In the genomic region with DNA sequence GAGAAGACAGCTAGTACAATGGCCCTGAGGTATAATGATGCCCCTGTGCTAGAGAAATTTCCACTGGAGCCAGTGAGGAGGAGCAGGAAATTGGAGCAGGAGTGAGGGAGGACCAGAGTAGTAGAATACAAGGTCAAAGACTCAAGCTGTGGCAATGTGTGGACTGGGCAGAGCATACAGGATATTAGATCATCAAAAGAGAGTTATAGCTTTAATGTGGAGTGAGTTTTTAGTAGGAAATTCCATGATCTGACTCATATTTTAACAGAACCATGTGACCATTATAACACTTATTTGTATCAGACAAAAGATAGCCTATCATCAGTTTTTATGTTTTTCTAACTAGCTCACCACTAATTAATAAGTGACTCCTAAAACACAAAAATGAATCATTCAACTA, we compare ENCODE assay signal across 13 cellular contexts.
DNase-seq lines count a peak whose midpoint lies in the region; ATAC-seq and TF ChIP-seq lines count a peak whose summit lies in the region.
"Had no signal": no experiment of that assay in that cellular context is flagged by ENCODE, and none has a peak within 500 bp of the region (broad histone marks: within the 10 kb centered on the region; RNA-seq: fewer than 3 reads in every experiment).

No MANE protein-coding gene starts in this region.

- no peaks in the 10 kb centered on the region for H3K36me3 Mint-ChIP-seq in osteocyte (ENCODE audit: unreplicated experiment)
- H3K36me3 Mint-ChIP-seq in glutamatergic neuron (ENCODE audit: unreplicated experiment) = no peaks in the 10 kb centered on the region

- TF ChIP-seq CTCF in osteocyte (IDR thresholded peaks at IDR 0.05) (no peak), lower leg skin (IDR thresholded peaks at IDR 0.05) (no peak), glutamatergic neuron (IDR thresholded peaks at IDR 0.05; ENCODE audit: partially characterized antibody, unreplicated experiment) (no peak)

- H3K9me3 Mint-ChIP-seq in osteocyte (ENCODE audit: unreplicated experiment) (peaks cover 8% of the 10 kb centered on the region), glutamatergic neuron (ENCODE audit: unreplicated experiment) (peaks cover 3% of the 10 kb centered on the region)

- peak overlapping the region; percentile 24 for H3K27ac Mint-ChIP-seq in osteocyte (ENCODE audit: unreplicated experiment)
- no peak overlapping the region for H3K27ac Mint-ChIP-seq in glutamatergic neuron (ENCODE audit: unreplicated experiment)

- no peak overlapping the region for H3K4me3 ChIP-seq in lower leg skin (ENCODE audit: low read depth, poor library complexity, severe bottlenecking)
- H3K4me3 ChIP-seq: left lung, ovary had no signal

- H3K4me1 Mint-ChIP-seq in osteocyte (ENCODE audit: unreplicated experiment) (peaks cover 40% of the 10 kb centered on the region), glutamatergic neuron (ENCODE audit: low read depth, unreplicated experiment) (no peaks in the 10 kb centered on the region)

- intact Hi-C loops in lower leg skin (cut with DNase I; ENCODE audit: low total_unique reads) = no loop called here

- peak; percentile 90 for DNase-seq in ELR (ENCODE audit: low read depth)
- peak; percentile 93 for DNase-seq in NCI-H69 (lab: John Stamatoyannopoulos, UW)
- peak; percentile 93 for DNase-seq in dermis blood vessel endothelial cell
- DNase-seq in osteocyte (ENCODE audit: extremely low spot score, unreplicated experiment) = no peak
- DNase-seq in lower leg skin (ENCODE audit: low spot score in 2 of 2) = no peak
- DNase-seq in glutamatergic neuron = no peak
- no peak for DNase-seq in SIG-M5 treated with dmso at 0.1 percent for 504 hours (lab: John Stamatoyannopoulos, UW; ENCODE audit: unreplicated experiment)
- DNase-seq: activated naive CD4-positive, alpha-beta T cell treated with Interleukin-2 at 50 U/mL for 16 hours; DND-41; left lung; ovary; SIG-M5 had no signal

- no peak overlapping the region for H3K4me3 Mint-ChIP-seq in osteocyte (ENCODE audit: unreplicated experiment)
- H3K4me3 Mint-ChIP-seq in glutamatergic neuron (ENCODE audit: unreplicated experiment) = no peak overlapping the region

- no peak for TF ChIP-seq POLR2A in lower leg skin (IDR thresholded peaks at IDR 0.05)

- H3K27me3 Mint-ChIP-seq in osteocyte (ENCODE audit: unreplicated experiment) = no peaks in the 10 kb centered on the region
- no peaks in the 10 kb centered on the region for H3K27me3 Mint-ChIP-seq in glutamatergic neuron (ENCODE audit: unreplicated experiment)

- ATAC-seq in GM18861 (IDR thresholded peaks at IDR 0.05; ENCODE audit: unreplicated experiment) = no peak
- ATAC-seq: left lung had no signal

Comparison
In these comparisons a context has a peak if more than half of its experiments do, and no peak if none do; other contexts are left out.
1. DNase-seq: peak in ELR (single experiment), NCI-H69 (single experiment) and dermis blood vessel endothelial cell (single experiment); none in osteocyte (single experiment), lower leg skin (0 of 2), glutamatergic neuron (single experiment) and SIG-M5 treated with dmso at 0.1 percent for 504 hours (single experiment).